ENCODE assay signal across 23 cellular contexts in the genomic region with DNA sequence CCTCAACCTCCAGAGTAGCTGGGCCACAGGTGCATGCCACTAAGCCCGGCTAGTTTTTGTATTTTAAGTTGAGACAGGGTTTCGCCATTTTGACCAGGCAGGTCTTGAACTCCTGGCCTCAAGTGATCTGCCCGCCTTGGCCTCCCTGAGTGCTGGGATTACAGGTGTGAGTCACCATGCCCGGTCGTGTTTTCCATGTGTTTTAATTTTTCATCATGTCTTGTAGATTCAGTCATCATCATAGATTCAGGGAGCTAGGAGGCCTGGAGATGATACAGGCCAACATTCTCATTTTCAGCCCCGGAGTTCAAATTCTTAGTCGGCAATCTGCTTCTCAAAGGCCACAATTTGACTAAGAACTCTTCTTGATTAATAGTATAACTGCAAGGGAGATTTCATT.
DNase-seq lines count a peak whose midpoint lies in the region; ATAC-seq and TF ChIP-seq lines count a peak whose summit lies in the region.
"Had no signal": no experiment of that assay in that cellular context is flagged by ENCODE, and none has a peak within 500 bp of the region (broad histone marks: within the 10 kb centered on the region; RNA-seq: fewer than 3 reads in every experiment).

No MANE protein-coding gene starts in this region.

- POLR2A ChIA-PET in activated CD4-positive, alpha-beta T cell treated with anti-CD3 and anti-CD28 coated beads for 36 hours (lab: Charles Lee) = interaction anchor here (2.7 kb wide), 1 partner anchor 25 kb away, joined by 13 read pairs; no protein-coding TSS in a partner anchor

- CTCF ChIA-PET in activated CD4-positive, alpha-beta T cell treated with anti-CD3 and anti-CD28 coated beads for 36 hours (lab: Charles Lee) = interaction anchor here (0.8 to 2.9 kb wide), 9 partner anchors 20 to 122 kb away, joined by 3 to 16 read pairs (median 4); no protein-coding TSS in a partner anchor

- H3K27me3 ChIP-seq in psoas muscle (ENCODE audit: insufficient read depth in 3 of 3, low read length in 2 of 3) = peaks cover 0 to 15% (median 2%) of the 10 kb centered on the region in 3 donors
- H3K27me3 ChIP-seq: right lobe of liver had no signal

- H3K4me3 ChIP-seq in psoas muscle = no peak overlapping the region
- H3K4me3 ChIP-seq: pancreas, right lobe of liver, SJSA1, upper lobe of right lung had no signal

- 91 to 96% (median 94%) methylated on average over 7 of the region's 7 CpGs for WGBS in psoas muscle, 3 donors

- no peaks in the 10 kb centered on the region for H3K4me1 ChIP-seq in psoas muscle
- H3K4me1 ChIP-seq: pancreas, right lobe of liver, SJSA1, upper lobe of right lung had no signal

- intact Hi-C loops in activated CD4-positive, alpha-beta T cell treated with anti-CD3 and anti-CD28 coated beads for 36 hours (cut with DNase I, micrococcal nuclease) = loop anchor here (1.0 to 5.0 kb wide), 5 partner anchors 18 to 294 kb away; partner anchors contain the start of genes GRAMD1B (in 1 of the 2) and HSPA8 (in 1 of the 2)
- intact Hi-C loops in psoas muscle (cut with DNase I) = loop anchor here (5.0 kb wide), 1 partner anchor 54 kb away; no protein-coding TSS in a partner anchor

- H3K4me3 Mint-ChIP-seq in activated CD4-positive, alpha-beta T cell treated with anti-CD3 and anti-CD28 coated beads for 36 hours = peak overlapping the region; percentile 78
- H3K4me3 Mint-ChIP-seq in neural crest cell (peak overlapping the region; percentile 64), type B pancreatic cell (peak overlapping the region; percentile 52)
- H3K4me3 Mint-ChIP-seq: B cell had no signal

- DNase-seq in activated CD4-positive, alpha-beta T cell treated with anti-CD3 and anti-CD28 coated beads for 36 hours = peak; percentile 70
- no peak for DNase-seq in activated CD4-positive, alpha-beta T cell treated with anti-CD3 and anti-CD28 coated beads for 1 hour
- peak; percentile 68 for DNase-seq in stimulated activated CD4-positive, alpha-beta T cell treated with anti-CD3 and anti-CD28 coated beads, Interleukin-1b, Interleukin-23, amount 100 ng/mL, for 48 hours
- no peak for DNase-seq in stimulated activated CD4-positive, alpha-beta T cell treated with anti-CD3 and anti-CD28 coated beads, Interleukin-4, amount 100 ng/mL, for 4 hours
- DNase-seq in neural crest cell (ENCODE audit: low read depth, low spot score) = no peak
- DNase-seq in type B pancreatic cell (ENCODE audit: extremely low spot score, unreplicated experiment) = no peak
- no peak for DNase-seq in psoas muscle
- DNase-seq in NCI-H2107 treated with DMSO at 0.1 percent for 48 hours (lab: John Stamatoyannopoulos, UW; ENCODE audit: unreplicated experiment) = no peak
- DNase-seq: DMS53, GDM1, GOT3, mesenchymal stem cell, NCI-H146, NCI-H2171, NCI-H524, pancreas, right lobe of liver, upper lobe of right lung had no signal

- peaks cover 40% of the 10 kb centered on the region for H3K4me1 Mint-ChIP-seq in activated CD4-positive, alpha-beta T cell treated with anti-CD3 and anti-CD28 coated beads for 36 hours
- peaks cover 9% of the 10 kb centered on the region for H3K4me1 Mint-ChIP-seq in neural crest cell
- peaks cover 6% of the 10 kb centered on the region for H3K4me1 Mint-ChIP-seq in type B pancreatic cell (ENCODE audit: unreplicated experiment)

- TF ChIP-seq CTCF in neural crest cell (conservative IDR thresholded peaks at IDR 0.05) = no peak
- TF ChIP-seq CTCF in type B pancreatic cell (conservative IDR thresholded peaks at IDR 0.05) = no peak
- TF ChIP-seq CTCF in psoas muscle (IDR thresholded peaks at IDR 0.05) = no peak

- no peak overlapping the region for H3K27ac ChIP-seq in psoas muscle
- H3K27ac ChIP-seq: KMS-11, pancreas, right lobe of liver, SJSA1, upper lobe of right lung had no signal

- no peaks in the 10 kb centered on the region for H3K9me3 ChIP-seq in psoas muscle
- H3K9me3 ChIP-seq: pancreas, right lobe of liver, SJSA1, upper lobe of right lung had no signal

- H3K27me3 Mint-ChIP-seq in activated CD4-positive, alpha-beta T cell treated with anti-CD3 and anti-CD28 coated beads for 36 hours = peaks cover 40% of the 10 kb centered on the region
- H3K27me3 Mint-ChIP-seq in neural crest cell (ENCODE audit: low read depth) (peaks cover 74% of the 10 kb centered on the region), type B pancreatic cell (peaks cover 78% of the 10 kb centered on the region)

- H3K36me3 ChIP-seq in psoas muscle (ENCODE audit: insufficient read depth in 1 of 2, low read depth in 1 of 2) = no peaks in the 10 kb centered on the region
- H3K36me3 ChIP-seq: pancreas, right lobe of liver, SJSA1, upper lobe of right lung had no signal

- H3K36me3 Mint-ChIP-seq in activated CD4-positive, alpha-beta T cell treated with anti-CD3 and anti-CD28 coated beads for 36 hours (ENCODE audit: low read depth) = peaks cover 2% of the 10 kb centered on the region
- H3K36me3 Mint-ChIP-seq in neural crest cell (ENCODE audit: low read depth) = no peaks in the 10 kb centered on the region
- H3K36me3 Mint-ChIP-seq in type B pancreatic cell = no peaks in the 10 kb centered on the region
- H3K36me3 Mint-ChIP-seq: WTC11 had no signal

- peak overlapping the region; percentile 74 for H3K27ac Mint-ChIP-seq in activated CD4-positive, alpha-beta T cell treated with anti-CD3 and anti-CD28 coated beads for 36 hours
- no peak overlapping the region for H3K27ac Mint-ChIP-seq in neural crest cell (ENCODE audit: unreplicated experiment)
- H3K27ac Mint-ChIP-seq in type B pancreatic cell = no peak overlapping the region
- H3K27ac Mint-ChIP-seq: B cell, WTC11 had no signal

- peak; percentile 28 for ATAC-seq in activated CD4-positive, alpha-beta T cell treated with anti-CD3 and anti-CD28 coated beads for 36 hours
- no peak for ATAC-seq in psoas muscle
- ATAC-seq: naive thymus-derived CD4-positive, alpha-beta T cell; pancreas; right lobe of liver; upper lobe of right lung; WTC11 had no signal

- H3K9me3 Mint-ChIP-seq in activated CD4-positive, alpha-beta T cell treated with anti-CD3 and anti-CD28 coated beads for 36 hours (ENCODE audit: low read depth) = no peaks in the 10 kb centered on the region
- H3K9me3 Mint-ChIP-seq in neural crest cell (no peaks in the 10 kb centered on the region), type B pancreatic cell (no peaks in the 10 kb centered on the region)
- H3K9me3 Mint-ChIP-seq: WTC11 had no signal

Comparison
In these comparisons a context has a peak if more than half of its experiments do, and no peak if none do; other contexts are left out.
1. DNase-seq: peak in activated CD4-positive, alpha-beta T cell treated with anti-CD3 and anti-CD28 coated beads for 36 hours (single experiment) and stimulated activated CD4-positive, alpha-beta T cell treated with anti-CD3 and anti-CD28 coated beads, Interleukin-1b, Interleukin-23, amount 100 ng/mL, for 48 hours (single experiment); none in activated CD4-positive, alpha-beta T cell treated with anti-CD3 and anti-CD28 coated beads for 1 hour (single experiment), stimulated activated CD4-positive, alpha-beta T cell treated with anti-CD3 and anti-CD28 coated beads, Interleukin-4, amount 100 ng/mL, for 4 hours (0 of 2), neural crest cell (single experiment), type B pancreatic cell (single experiment), psoas muscle (0 of 2) and NCI-H2107 treated with DMSO at 0.1 percent for 48 hours (single experiment).
2. Peak in every context shown above with its lines, with median percentiles within 50 percentile points of each other: H3K4me3 Mint-ChIP-seq.